In the genomic region with DNA sequence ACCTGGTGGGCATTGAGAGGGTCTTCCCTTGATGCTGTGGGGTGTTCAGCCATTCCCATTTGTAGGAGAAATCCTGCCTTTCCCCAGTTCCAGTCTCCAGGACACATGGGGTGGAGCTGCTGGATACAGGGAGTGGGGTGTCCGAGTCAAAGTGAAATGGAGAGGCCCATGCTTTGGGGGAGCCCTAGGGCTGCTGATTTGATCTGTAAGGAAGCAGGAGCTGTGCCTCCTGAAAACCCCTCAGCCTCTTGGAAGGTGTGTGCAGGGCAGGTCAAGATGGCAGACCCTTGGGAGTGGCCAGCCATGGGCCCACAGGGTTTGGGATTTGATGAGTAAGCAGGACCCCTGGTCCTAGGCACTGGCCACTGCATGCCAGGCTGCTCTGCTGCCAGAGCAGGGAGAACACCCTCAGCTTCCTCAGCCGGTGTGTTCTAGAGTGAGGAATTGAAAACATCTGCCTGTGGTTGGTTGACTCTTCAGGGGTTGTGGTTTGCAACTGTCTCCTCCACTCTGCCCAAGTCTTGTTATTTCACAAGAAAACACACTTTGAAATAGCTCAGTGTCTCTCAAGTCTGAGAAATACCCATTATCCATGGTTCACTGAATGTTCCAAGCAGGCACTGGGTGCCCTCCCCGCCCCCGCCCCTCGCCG, we compare ENCODE assay signal across 8 cellular contexts.
DNase-seq lines count a peak whose midpoint lies in the region; ATAC-seq and FAIRE-seq lines count a peak whose summit lies in the region.

No MANE protein-coding gene starts in this region.

- no peaks in the 10 kb centered on the region for H3K27me3 ChIP-seq in BLaER1 treated with 17β-estradiol and CSF1 and Interleukin-3, amounts not matched to agents 10 nM and 100 nM
- no peaks in the 10 kb centered on the region for H3K27me3 ChIP-seq in GM23248 (replicated peaks; ENCODE audit: insufficient read depth)
- no peaks in the 10 kb centered on the region for H3K27me3 ChIP-seq in CD8-positive, alpha-beta memory T cell (ENCODE audit: insufficient read depth, low read length, poor library complexity, severe bottlenecking)

- no peak overlapping the region for H3K27ac Mint-ChIP-seq in CD8-positive, alpha-beta memory T cell

- H3K36me3 ChIP-seq in BLaER1 treated with 17β-estradiol and CSF1 and Interleukin-3, amounts not matched to agents 10 nM and 100 nM, result peaks cover 0 to 20% (median 10%) of the 10 kb centered on the region in 11 experiments; a peak in 10 of 22 replicates
- H3K36me3 ChIP-seq in GM23248 (ENCODE audit: low read depth), result peaks cover 68% of the 10 kb centered on the region
- H3K36me3 ChIP-seq in CD8-positive, alpha-beta memory T cell (ENCODE audit: insufficient read depth, low read length), result peaks cover 18% of the 10 kb centered on the region

- POLR2A ChIA-PET in CD8-positive, alpha-beta memory T cell (lab: Charles Lee), result no interaction called here

- peaks cover 26 to 83% (median 68%) of the 10 kb centered on the region in 10 experiments for H3K4me1 ChIP-seq in BLaER1 treated with 17β-estradiol and CSF1 and Interleukin-3, amounts not matched to agents 10 nM and 100 nM
- H3K4me1 ChIP-seq in GM23248 (ENCODE audit: insufficient read depth), result no peaks in the 10 kb centered on the region; the same call in 1 of the 2 replicates
- no peaks in the 10 kb centered on the region for H3K4me1 ChIP-seq in CD8-positive, alpha-beta memory T cell (ENCODE audit: insufficient read depth, low read length)

- ATAC-seq in HG02885 (IDR thresholded peaks at IDR 0.05; ENCODE audit: poor library complexity, unreplicated experiment), result no peak
- ATAC-seq in GM19467 (IDR thresholded peaks at IDR 0.05; ENCODE audit: unreplicated experiment), result no peak

- WGBS in GM23248 (ENCODE audit: low coverage in 1 of 2, low lambda C conversion rate in 2 of 2, missing lambda C conversion rate in 2 of 2), 2 experiments, result 53 to 81% methylated on average over 2 to 6 of the region's 6 CpGs

- H3F3A ChIP-seq in GM23248 (ENCODE audit: insufficient read depth), result 0 out of 2 replicates have a peak, but pooled peaks cover 4% of the 10 kb centered on the region

- no peaks in the 10 kb centered on the region for H3K9me2 ChIP-seq in GM23248 (ENCODE audit: insufficient read depth)

- in situ Hi-C loops in GM23248 (cut with MboI), result no loop called here

- no peak overlapping the region for H2AFZ ChIP-seq in GM23248

- DNase-seq in GM23248 (peak; percentile 71), NOMO-1 treated with dmso at 0.1 percent for 144 hours (lab: John Stamatoyannopoulos, UW; ENCODE audit: unreplicated experiment) (peak; percentile 86), hepatic stellate cell (ENCODE audit: low spot score) (peak; percentile 57), frontal cortex (ENCODE audit: low spot score in 2 of 2) (no peak)
- DNase-seq in CD8-positive, alpha-beta memory T cell, result no peak

- no peak overlapping the region for H3K4me3 Mint-ChIP-seq in CD8-positive, alpha-beta memory T cell

- H3K9ac ChIP-seq in BLaER1 treated with 17β-estradiol and CSF1 and Interleukin-3, amounts not matched to agents 10 nM and 100 nM, result peak overlapping the region; percentile 79 to 96 (median 93)
- no peak overlapping the region for H3K9ac ChIP-seq in GM23248

- no peaks in the 10 kb centered on the region for H3K27me3 Mint-ChIP-seq in CD8-positive, alpha-beta memory T cell

- H4K20me1 ChIP-seq in BLaER1 treated with 17β-estradiol and CSF1 and Interleukin-3, amounts not matched to agents 10 nM and 100 nM, result no peaks in the 10 kb centered on the region
- H4K20me1 ChIP-seq in GM23248 (ENCODE audit: insufficient read depth), result no peaks in the 10 kb centered on the region

- peak overlapping the region; percentile 77 to 100 (median 99) for H3K27ac ChIP-seq in BLaER1 treated with 17β-estradiol and CSF1 and Interleukin-3, amounts not matched to agents 10 nM and 100 nM
- no peak overlapping the region for H3K27ac ChIP-seq in GM23248
- H3K27ac ChIP-seq in CD8-positive, alpha-beta memory T cell (ENCODE audit: low read depth, low read length), result no peak overlapping the region

- H3K4me1 Mint-ChIP-seq in CD8-positive, alpha-beta memory T cell, result no peaks in the 10 kb centered on the region

- H3K9me3 ChIP-seq in BLaER1 treated with 17β-estradiol and CSF1 and Interleukin-3, amounts not matched to agents 10 nM and 100 nM (replicated peaks in 1 of 11), result no peaks in the 10 kb centered on the region
- H3K9me3 ChIP-seq in GM23248 (ENCODE audit: low read depth), result no peaks in the 10 kb centered on the region
- no peaks in the 10 kb centered on the region for H3K9me3 ChIP-seq in CD8-positive, alpha-beta memory T cell (ENCODE audit: low read length)

- no peak for FAIRE-seq in frontal cortex (lab: Jason Lieb, UNC)

- H3K36me3 Mint-ChIP-seq in CD8-positive, alpha-beta memory T cell, result peaks cover 0 to 78% (median 36%) of the 10 kb centered on the region in 3 donors

- H3K9me3 Mint-ChIP-seq in CD8-positive, alpha-beta memory T cell, result no peaks in the 10 kb centered on the region

- H3K4me3 ChIP-seq in BLaER1 treated with 17β-estradiol and CSF1 and Interleukin-3, amounts not matched to agents 10 nM and 100 nM, result peak overlapping the region; percentile 47 to 73 (median 60)
- no peak overlapping the region for H3K4me3 ChIP-seq in GM23248
- no peak overlapping the region for H3K4me3 ChIP-seq in CD8-positive, alpha-beta memory T cell (ENCODE audit: low read length)

- CTCF ChIA-PET in CD8-positive, alpha-beta memory T cell (lab: Charles Lee), result interaction anchor here (3.0 kb wide), 1 partner anchor 13 kb away, joined by 22 read pairs; no protein-coding TSS in a partner anchor

- H3K79me2 ChIP-seq in GM23248 (ENCODE audit: insufficient read depth), result 0 out of 2 replicates have a peak, but pooled peaks cover 7% of the 10 kb centered on the region

- peak overlapping the region; percentile 75 to 98 (median 93) for H3K4me2 ChIP-seq in BLaER1 treated with 17β-estradiol and CSF1 and Interleukin-3, amounts not matched to agents 10 nM and 100 nM
- H3K4me2 ChIP-seq in GM23248 (ENCODE audit: unreplicated experiment), result no peak overlapping the region

Comparison
In these comparisons a context has a peak if more than half of its experiments do, and no peak if none do; other contexts are left out.
1. H3K27ac ChIP-seq: peak in BLaER1 treated with 17β-estradiol and CSF1 and Interleukin-3, amounts not matched to agents 10 nM and 100 nM (11 of 11); none in GM23248 (single experiment) and CD8-positive, alpha-beta memory T cell (single experiment).
2. H3K4me3 ChIP-seq: peak in BLaER1 treated with 17β-estradiol and CSF1 and Interleukin-3, amounts not matched to agents 10 nM and 100 nM (10 of 10); none in GM23248 (single experiment) and CD8-positive, alpha-beta memory T cell (single experiment).
3. DNase-seq: peak in GM23248 (single experiment), NOMO-1 treated with dmso at 0.1 percent for 144 hours (single experiment) and hepatic stellate cell (single experiment); none in CD8-positive, alpha-beta memory T cell (0 of 5) and frontal cortex (0 of 2).